Comparison of ENCODE assay signal across 1 cellular context in genomic region chr17:81927653-81928496, GRCh38.
TF ChIP-seq lines count a peak whose summit lies in the region.

TSS of gene MAFG (minus strand) at chr17:81927735. CDS start at chr17:81923185, 4,550 bp downstream.

TF ChIP-seq in HepG2, 621 proteins besides CTCF, POLR2A, EP300 and RAD21 (continued from another document and continues in another):
- TF ChIP-seq, protein P1, sequence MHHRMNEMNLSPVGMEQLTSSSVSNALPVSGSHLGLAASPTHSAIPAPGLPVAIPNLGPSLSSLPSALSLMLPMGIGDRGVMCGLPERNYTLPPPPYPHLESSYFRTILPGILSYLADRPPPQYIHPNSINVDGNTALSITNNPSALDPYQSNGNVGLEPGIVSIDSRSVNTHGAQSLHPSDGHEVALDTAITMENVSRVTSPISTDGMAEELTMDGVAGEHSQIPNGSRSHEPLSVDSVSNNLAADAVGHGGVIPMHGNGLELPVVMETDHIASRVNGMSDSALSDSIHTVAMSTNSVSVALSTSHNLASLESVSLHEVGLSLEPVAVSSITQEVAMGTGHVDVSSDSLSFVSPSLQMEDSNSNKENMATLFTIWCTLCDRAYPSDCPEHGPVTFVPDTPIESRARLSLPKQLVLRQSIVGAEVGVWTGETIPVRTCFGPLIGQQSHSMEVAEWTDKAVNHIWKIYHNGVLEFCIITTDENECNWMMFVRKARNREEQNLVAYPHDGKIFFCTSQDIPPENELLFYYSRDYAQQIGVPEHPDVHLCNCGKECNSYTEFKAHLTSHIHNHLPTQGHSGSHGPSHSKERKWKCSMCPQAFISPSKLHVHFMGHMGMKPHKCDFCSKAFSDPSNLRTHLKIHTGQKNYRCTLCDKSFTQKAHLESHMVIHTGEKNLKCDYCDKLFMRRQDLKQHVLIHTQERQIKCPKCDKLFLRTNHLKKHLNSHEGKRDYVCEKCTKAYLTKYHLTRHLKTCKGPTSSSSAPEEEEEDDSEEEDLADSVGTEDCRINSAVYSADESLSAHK (CRISPR knock-in tag; IDR thresholded peaks at IDR 0.05; ENCODE audit: borderline replicate concordance) = peak; percentile 48; the same call in 1 of the 2 replicates
- TF ChIP-seq ZBTB26 (CRISPR knock-in tag; IDR thresholded peaks at IDR 0.05; ENCODE audit: borderline replicate concordance) = no peak; the same call in 1 of the 2 replicates
- no peak for TF ChIP-seq GTF2F1 (IDR thresholded peaks at IDR 0.05; ENCODE audit: low read length)
- peak; percentile 52 for TF ChIP-seq HNRNPH1 (optimal IDR thresholded peaks at IDR 0.05; ENCODE audit: low read depth, low read length)
- no peak; the same call in 1 of the 2 replicates for TF ChIP-seq HBP1 (CRISPR knock-in tag; IDR thresholded peaks at IDR 0.05; ENCODE audit: low read depth)
- no peak for TF ChIP-seq SNAI1 (CRISPR knock-in tag; IDR thresholded peaks at IDR 0.05; ENCODE audit: borderline replicate concordance)
- TF ChIP-seq, protein P2, sequence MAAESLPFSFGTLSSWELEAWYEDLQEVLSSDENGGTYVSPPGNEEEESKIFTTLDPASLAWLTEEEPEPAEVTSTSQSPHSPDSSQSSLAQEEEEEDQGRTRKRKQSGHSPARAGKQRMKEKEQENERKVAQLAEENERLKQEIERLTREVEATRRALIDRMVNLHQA (CRISPR knock-in tag; IDR thresholded peaks at IDR 0.05) = no peak
- TF ChIP-seq TEAD3 (CRISPR knock-in tag; optimal IDR thresholded peaks at IDR 0.05; ENCODE audit: borderline replicate concordance) = no peak
- TF ChIP-seq ZNF256 (CRISPR knock-in tag; conservative IDR thresholded peaks at IDR 0.05) = no peak
- no peak for TF ChIP-seq NAIF1 (CRISPR knock-in tag; IDR thresholded peaks at IDR 0.05; ENCODE audit: borderline replicate concordance)
- peak; percentile 58; the same call in 1 of the 2 replicates for TF ChIP-seq POGZ (CRISPR knock-in tag; IDR thresholded peaks at IDR 0.05)
- TF ChIP-seq TARDBP (CRISPR knock-in tag; IDR thresholded peaks at IDR 0.05) = 0 out of 2 replicates have a peak, but pooled peaks have one; percentile 25
- TF ChIP-seq, protein P3, sequence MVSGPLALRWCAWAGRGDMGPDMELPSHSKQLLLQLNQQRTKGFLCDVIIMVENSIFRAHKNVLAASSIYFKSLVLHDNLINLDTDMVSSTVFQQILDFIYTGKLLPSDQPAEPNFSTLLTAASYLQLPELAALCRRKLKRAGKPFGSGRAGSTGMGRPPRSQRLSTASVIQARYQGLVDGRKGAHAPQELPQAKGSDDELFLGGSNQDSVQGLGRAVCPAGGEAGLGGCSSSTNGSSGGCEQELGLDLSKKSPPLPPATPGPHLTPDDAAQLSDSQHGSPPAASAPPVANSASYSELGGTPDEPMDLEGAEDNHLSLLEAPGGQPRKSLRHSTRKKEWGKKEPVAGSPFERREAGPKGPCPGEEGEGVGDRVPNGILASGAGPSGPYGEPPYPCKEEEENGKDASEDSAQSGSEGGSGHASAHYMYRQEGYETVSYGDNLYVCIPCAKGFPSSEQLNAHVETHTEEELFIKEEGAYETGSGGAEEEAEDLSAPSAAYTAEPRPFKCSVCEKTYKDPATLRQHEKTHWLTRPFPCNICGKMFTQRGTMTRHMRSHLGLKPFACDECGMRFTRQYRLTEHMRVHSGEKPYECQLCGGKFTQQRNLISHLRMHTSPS (CRISPR knock-in tag; IDR thresholded peaks at IDR 0.05; ENCODE audit: low read depth) = no peak
- TF ChIP-seq CC2D1A (CRISPR knock-in tag; IDR thresholded peaks at IDR 0.05) = no peak
- TF ChIP-seq MAFF (IDR thresholded peaks at IDR 0.05; ENCODE audit: low read depth, low read length) = no peak
- no peak for TF ChIP-seq MLLT10 (CRISPR knock-in tag; IDR thresholded peaks at IDR 0.05)
- TF ChIP-seq KDM2A (CRISPR knock-in tag; IDR thresholded peaks at IDR 0.05; ENCODE audit: borderline replicate concordance, low read depth) = peak; percentile 75
- TF ChIP-seq ZBTB25 (CRISPR knock-in tag; IDR thresholded peaks at IDR 0.05) = peak; percentile 69; the same call in 1 of the 2 replicates
- TF ChIP-seq, protein P4, sequence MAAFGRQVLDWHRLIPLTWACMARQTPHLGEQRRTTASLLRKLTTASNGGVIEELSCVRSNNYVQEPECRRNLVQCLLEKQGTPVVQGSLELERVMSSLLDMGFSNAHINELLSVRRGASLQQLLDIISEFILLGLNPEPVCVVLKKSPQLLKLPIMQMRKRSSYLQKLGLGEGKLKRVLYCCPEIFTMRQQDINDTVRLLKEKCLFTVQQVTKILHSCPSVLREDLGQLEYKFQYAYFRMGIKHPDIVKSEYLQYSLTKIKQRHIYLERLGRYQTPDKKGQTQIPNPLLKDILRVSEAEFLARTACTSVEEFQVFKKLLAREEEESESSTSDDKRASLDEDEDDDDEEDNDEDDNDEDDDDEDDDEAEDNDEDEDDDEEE (CRISPR knock-in tag; IDR thresholded peaks at IDR 0.05) = peak; percentile 23; the same call in 1 of the 2 replicates
- TF ChIP-seq, protein P5, sequence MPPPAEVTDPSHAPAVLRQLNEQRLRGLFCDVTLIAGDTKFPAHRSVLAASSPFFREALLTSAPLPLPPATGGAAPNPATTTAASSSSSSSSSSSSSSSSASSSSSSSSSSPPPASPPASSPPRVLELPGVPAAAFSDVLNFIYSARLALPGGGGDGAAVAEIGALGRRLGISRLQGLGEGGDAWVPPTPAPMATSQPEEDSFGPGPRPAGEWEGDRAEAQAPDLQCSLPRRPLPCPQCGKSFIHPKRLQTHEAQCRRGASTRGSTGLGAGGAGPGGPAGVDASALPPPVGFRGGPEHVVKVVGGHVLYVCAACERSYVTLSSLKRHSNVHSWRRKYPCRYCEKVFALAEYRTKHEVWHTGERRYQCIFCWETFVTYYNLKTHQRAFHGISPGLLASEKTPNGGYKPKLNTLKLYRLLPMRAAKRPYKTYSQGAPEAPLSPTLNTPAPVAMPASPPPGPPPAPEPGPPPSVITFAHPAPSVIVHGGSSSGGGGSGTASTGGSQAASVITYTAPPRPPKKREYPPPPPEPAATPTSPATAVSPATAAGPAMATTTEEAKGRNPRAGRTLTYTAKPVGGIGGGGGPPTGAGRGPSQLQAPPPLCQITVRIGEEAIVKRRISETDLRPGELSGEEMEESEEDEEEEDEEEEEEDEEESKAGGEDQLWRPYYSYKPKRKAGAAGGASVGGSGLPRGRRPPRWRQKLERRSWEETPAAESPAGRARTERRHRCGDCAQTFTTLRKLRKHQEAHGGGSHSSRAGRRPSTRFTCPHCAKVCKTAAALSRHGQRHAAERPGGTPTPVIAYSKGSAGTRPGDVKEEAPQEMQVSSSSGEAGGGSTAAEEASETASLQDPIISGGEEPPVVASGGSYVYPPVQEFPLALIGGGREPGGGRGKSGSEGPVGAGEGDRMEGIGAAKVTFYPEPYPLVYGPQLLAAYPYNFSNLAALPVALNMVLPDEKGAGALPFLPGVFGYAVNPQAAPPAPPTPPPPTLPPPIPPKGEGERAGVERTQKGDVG (CRISPR knock-in tag; IDR thresholded peaks at IDR 0.05; ENCODE audit: borderline replicate concordance) = no peak
- 0 out of 2 replicates have a peak, but pooled peaks have one; percentile 42 for TF ChIP-seq ZNF232 (CRISPR knock-in tag; IDR thresholded peaks at IDR 0.05; ENCODE audit: borderline replicate concordance)
- TF ChIP-seq ZNF547 (CRISPR knock-in tag; IDR thresholded peaks at IDR 0.05) = 0 out of 2 replicates have a peak, but pooled peaks have one; percentile 81
- TF ChIP-seq ZNF331 (CRISPR knock-in tag; IDR thresholded peaks at IDR 0.05) = peak; percentile 52; the same call in 1 of the 2 replicates
- TF ChIP-seq NR2F1 (CRISPR knock-in tag; IDR thresholded peaks at IDR 0.05) = no peak
- no peak; the same call in 1 of the 2 replicates for TF ChIP-seq GATA4 (IDR thresholded peaks at IDR 0.05; ENCODE audit: borderline replicate concordance, low read depth)
- TF ChIP-seq GZF1 (CRISPR knock-in tag; IDR thresholded peaks at IDR 0.05) = no peak
- peak; percentile 91 for TF ChIP-seq ZNF33B (CRISPR knock-in tag; IDR thresholded peaks at IDR 0.05)
- no peak for TF ChIP-seq ZNF33A (CRISPR knock-in tag; IDR thresholded peaks at IDR 0.05; ENCODE audit: borderline replicate concordance)
- TF ChIP-seq MLXIP (CRISPR knock-in tag; IDR thresholded peaks at IDR 0.05; ENCODE audit: borderline replicate concordance) = no peak
- TF ChIP-seq ZNF296 (CRISPR knock-in tag; conservative IDR thresholded peaks at IDR 0.05) = no peak
- TF ChIP-seq NCOA1 (CRISPR knock-in tag; IDR thresholded peaks at IDR 0.05) = 0 out of 2 replicates have a peak, but pooled peaks have one; percentile 13
- no peak for TF ChIP-seq NBN (conservative IDR thresholded peaks at IDR 0.05)
- peak; percentile 75 for TF ChIP-seq TGIF2 (CRISPR knock-in tag; IDR thresholded peaks at IDR 0.05)
- TF ChIP-seq KDM1A (CRISPR knock-in tag; IDR thresholded peaks at IDR 0.05) = no peak
- no peak for TF ChIP-seq ZNF737 (CRISPR knock-in tag; IDR thresholded peaks at IDR 0.05; ENCODE audit: borderline replicate concordance)
- peak; percentile 86; the same call in 1 of the 2 replicates for TF ChIP-seq ZNF772 (CRISPR knock-in tag; IDR thresholded peaks at IDR 0.05)
- 0 out of 2 replicates have a peak, but pooled peaks have one; percentile 54 for TF ChIP-seq FOXM1 (CRISPR knock-in tag; IDR thresholded peaks at IDR 0.05)
- no peak for TF ChIP-seq ZNF292 (CRISPR knock-in tag; IDR thresholded peaks at IDR 0.05; ENCODE audit: borderline replicate concordance, low read depth)
- peak; percentile 76 for TF ChIP-seq ZIK1 (CRISPR knock-in tag; IDR thresholded peaks at IDR 0.05; ENCODE audit: borderline replicate concordance, low read depth)
- TF ChIP-seq ZNF12 (CRISPR knock-in tag; IDR thresholded peaks at IDR 0.05) = no peak
- TF ChIP-seq TP53 (CRISPR knock-in tag; conservative IDR thresholded peaks at IDR 0.05) = no peak
- TF ChIP-seq ZNF234 (CRISPR knock-in tag; conservative IDR thresholded peaks at IDR 0.05) = no peak
- no peak for TF ChIP-seq EHMT2 (IDR thresholded peaks at IDR 0.05; ENCODE audit: borderline replicate concordance, low read depth, low read length)
- peak; percentile 66; the same call in 1 of the 2 replicates for TF ChIP-seq NR2C2 (CRISPR knock-in tag; IDR thresholded peaks at IDR 0.05; ENCODE audit: borderline replicate concordance)
